ENCODE assay signal across 12 cellular contexts in the genomic region with DNA sequence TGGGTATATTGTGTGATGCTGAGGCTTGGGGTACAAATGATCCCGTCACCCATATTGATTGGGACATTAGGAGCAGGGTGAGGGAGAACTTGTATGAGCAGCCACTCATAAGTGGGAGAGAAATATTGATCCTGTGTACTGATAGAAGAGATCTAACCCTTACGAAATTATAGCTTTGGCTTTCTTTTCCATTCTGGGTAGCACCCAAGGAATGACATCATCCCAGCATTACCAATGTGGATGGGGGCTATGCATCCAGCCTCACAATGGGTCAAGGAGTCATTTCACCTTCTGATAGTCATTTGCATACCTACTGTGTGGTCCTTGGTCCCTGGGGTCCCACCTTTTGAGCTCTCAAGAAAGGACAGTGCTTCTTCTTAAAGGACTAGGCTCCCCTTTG. TPM values are rescaled to one million over a fixed set of nuclear protein-coding genes. Genes with fewer than 3 reads are reported as not detected.
DNase-seq lines count a peak whose midpoint lies in the region; ATAC-seq and TF ChIP-seq lines count a peak whose summit lies in the region.
"Had no signal": no experiment of that assay in that cellular context is flagged by ENCODE, and none has a peak within 500 bp of the region (broad histone marks: within the 10 kb centered on the region; RNA-seq: fewer than 3 reads in every experiment).

No MANE protein-coding gene starts in this region.

- H3K27me3 ChIP-seq in ACC112 (ENCODE audit: insufficient read depth, low read length) (no peaks in the 10 kb centered on the region), MG63 (no peaks in the 10 kb centered on the region), gastrocnemius medialis (peaks cover 32 to 55% (median 40%) of the 10 kb centered on the region in 3 donors), HAP-1 (ENCODE audit: low read depth) (peaks cover 20% of the 10 kb centered on the region)

- no peak for ATAC-seq in gastrocnemius medialis

- H2AFZ ChIP-seq in ACC112 (ENCODE audit: low read length, unreplicated experiment), result no peak overlapping the region

- intact Hi-C loops in gastrocnemius medialis (cut with DNase I; ENCODE audit: low total_unique reads), result loop anchor here (10.0 kb wide), 1 partner anchor 448 kb away; the partner anchor contains the start of gene RNPEP

- H3K36me3 ChIP-seq in ACC112 (ENCODE audit: insufficient read depth, low read length) (no peaks in the 10 kb centered on the region), MG63 (no peaks in the 10 kb centered on the region), gastrocnemius medialis (no peaks in the 10 kb centered on the region), HAP-1 (replicated peaks) (no peaks in the 10 kb centered on the region)

- TF ChIP-seq CTCF in fibroblast of mammary gland (conservative IDR thresholded peaks at IDR 0.05; ENCODE audit: control insufficient read depth, insufficient read depth, low read depth, low read length), result no peak
- TF ChIP-seq CTCF in gastrocnemius medialis (IDR thresholded peaks at IDR 0.05 in 4 of 5, conservative IDR thresholded peaks at IDR 0.05 in 1 of 5), result no peak

- H3K4me1 ChIP-seq in ACC112 (ENCODE audit: control insufficient read depth, insufficient read depth, low read length, unreplicated experiment) (peaks cover 56% of the 10 kb centered on the region), gastrocnemius medialis (peaks cover 29 to 34% of the 10 kb centered on the region in 2 donors), HAP-1 (peaks cover 6% of the 10 kb centered on the region; the same call in 1 of the 2 replicates)

- DNase-seq in MG63, result no peak
- no peak for DNase-seq in fibroblast of mammary gland (ENCODE audit: low read depth)
- DNase-seq in gastrocnemius medialis, result no peak
- no peak for DNase-seq in HUDEP-2 (lab: John Stamatoyannopoulos, UW; ENCODE audit: unreplicated experiment in 76 of 76)
- DNase-seq in NCI-H748 (lab: John Stamatoyannopoulos, UW; ENCODE audit: unreplicated experiment), result no peak
- no peak for DNase-seq in NCI-H1105 (lab: John Stamatoyannopoulos, UW)
- no peak for DNase-seq in HAP-1 (ENCODE audit: low spot score in 2 of 2)
- DNase-seq: activated B cell treated with CpG ODN at 0.5 μM for 24 hours; activated naive CD4-positive, alpha-beta T cell treated with Interleukin-2 at 50 U/mL for 16 hours; NCI-H1092 treated with DMSO at 0.1 percent for 48 hours; NCI-H345 had no signal

- H3K4me3 ChIP-seq in ACC112 (ENCODE audit: low read depth, low read length) (peak overlapping the region; percentile 63), MG63 (peak overlapping the region; percentile 12; the same call in 1 of the 2 replicates), fibroblast of mammary gland (ENCODE audit: control insufficient read depth, low read depth, low read length) (peak overlapping the region; percentile 18), gastrocnemius medialis (no peak overlapping the region), HAP-1 (no peak overlapping the region)

- H3K27ac ChIP-seq in ACC112 (ENCODE audit: low read depth, low read length) (peak overlapping the region; percentile 95), gastrocnemius medialis (peak overlapping the region in 3 of 4 donors; percentile 67 to 79 (median 72))

- peaks cover 34% of the 10 kb centered on the region for H3K79me2 ChIP-seq in ACC112 (ENCODE audit: control insufficient read depth, insufficient read depth, low read length, unreplicated experiment)

- no peak for TF ChIP-seq POLR2A in gastrocnemius medialis (IDR thresholded peaks at IDR 0.05)

- in situ Hi-C loops in gastrocnemius medialis (cut with MboI; ENCODE audit: low sequenced_read_pairs in 4 of 4), result no loop called here
- in situ Hi-C loops in HAP-1 (cut with MboI; ENCODE audit: low sequenced_read_pairs), result no loop called here

- H3K9me3 ChIP-seq in MG63 (no peaks in the 10 kb centered on the region), gastrocnemius medialis (no peaks in the 10 kb centered on the region), HAP-1 (no peaks in the 10 kb centered on the region)

RNA-seq across cellular contexts. Expression of gene NAV1, which starts 1.9 kb away (rescaled TPM):
- 17.7 and 22.9 TPM in 2 replicates for total RNA-seq in MG63 (2014; rRNA removed; shearing (Covaris generic); ENCODE audit: low replicate concordance)
- 1 to 10 TPM; 4.2 to 9.1 (median 7.1) TPM for total RNA-seq in gastrocnemius medialis

RNA-seq across cellular contexts. Expression of gene CSRP1, which starts 30.1 kb away (rescaled TPM):
- 108 and 190 TPM in 2 replicates for total RNA-seq in MG63 (2014; rRNA removed; shearing (Covaris generic); ENCODE audit: low replicate concordance)
- 10 to 100 TPM; 22.7 to 91.1 (median 68.9) TPM for total RNA-seq in gastrocnemius medialis

Comparison
In these comparisons a context has a peak if more than half of its experiments do, and no peak if none do; other contexts are left out.
1. H3K4me3 ChIP-seq: peak in ACC112 (single experiment), MG63 (single experiment) and fibroblast of mammary gland (single experiment); none in gastrocnemius medialis (0 of 4) and HAP-1 (single experiment).